ENCODE assay signal across 7 cellular contexts in the genomic region with DNA sequence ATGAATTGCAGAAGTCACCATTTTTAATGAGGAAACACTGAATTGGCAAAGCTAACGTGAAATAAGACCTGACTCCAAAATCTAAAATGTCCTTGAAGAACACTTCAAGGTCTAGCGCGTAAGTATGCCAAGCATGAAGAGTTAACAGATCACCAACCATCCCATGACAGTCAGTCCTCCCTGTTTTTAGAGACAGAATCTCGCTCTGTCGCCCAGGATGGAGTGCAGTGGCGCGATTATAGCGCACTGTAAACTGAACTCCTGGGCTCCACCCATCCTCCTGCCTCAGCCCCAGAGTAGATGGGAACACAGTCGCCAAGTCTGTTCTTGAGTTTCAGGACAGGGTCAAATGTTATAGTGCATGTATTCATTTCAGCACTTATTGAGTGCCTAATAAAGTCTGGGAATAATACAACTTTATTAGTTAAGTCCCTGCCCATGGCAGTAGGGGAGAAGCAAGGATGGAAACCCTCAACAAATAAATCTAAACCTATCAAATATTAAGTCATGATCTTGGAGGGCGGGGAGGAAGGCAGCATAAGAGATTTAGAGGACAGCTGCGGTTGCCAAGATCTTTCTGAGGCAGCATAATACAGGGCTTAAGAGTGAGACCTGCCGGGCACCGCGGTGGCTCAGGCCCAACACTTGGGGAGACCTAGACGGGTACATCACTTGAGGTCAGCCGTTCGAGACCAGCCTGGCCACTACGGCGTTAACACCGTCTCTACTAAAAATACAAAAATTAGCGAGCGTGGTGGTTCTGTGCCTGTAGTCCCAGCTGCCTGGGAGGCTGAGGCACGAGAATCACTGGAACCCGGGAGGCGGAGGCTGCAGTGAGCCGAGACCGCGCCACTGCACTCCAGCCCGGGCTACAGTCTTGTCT. TPM values are rescaled to one million over a fixed set of nuclear protein-coding genes. Genes with fewer than 3 reads are reported as not detected.
A peak's percentile ranks its signal among the peaks of the same experiment; 100 is the strongest.
DNase-seq lines count a peak whose midpoint lies in the region; ATAC-seq and TF ChIP-seq lines count a peak whose summit lies in the region.

No MANE protein-coding gene starts in this region.

- peak overlapping the region; percentile 68 to 97 (median 89) for H3K4me3 ChIP-seq in Peyer's patch
- peak overlapping the region; percentile 61 to 93 for H3K4me3 ChIP-seq in esophagus (ENCODE audit: low read depth in 1 of 2, low read length in 2 of 2)
- peak overlapping the region; percentile 98 for H3K4me3 ChIP-seq in psoas muscle

- CTCF ChIA-PET in HEK293T (lab: Yijun Ruan, JAX) (interaction anchor here (0.6 kb wide), 1 partner anchor 140 kb away, joined by 3 read pairs; no protein-coding TSS in a partner anchor), GM10248 (lab: Yijun Ruan, JAX) (interaction anchor here (1.2 to 3.9 kb wide), 3 partner anchors 15 to 35 kb away, joined by 3 to 14 read pairs (median 5); no protein-coding TSS in a partner anchor)

- 53% methylated on average over 28 to 29 of the region's 29 CpGs for WGBS in esophagus, 2 donors
- 42 to 50% (median 42%) methylated on average over 29 of the region's 29 CpGs for WGBS in psoas muscle, 3 donors

- peak; percentile 8 for ATAC-seq in GM18508 (IDR thresholded peaks at IDR 0.05; ENCODE audit: insufficient read depth, unreplicated experiment)
- no peak for ATAC-seq in psoas muscle

- no peak for TF ChIP-seq POLR2A in Peyer's patch (IDR thresholded peaks at IDR 0.05)

- H3K36me3 ChIP-seq in Peyer's patch (peaks cover 0 to 11% (median 0%) of the 10 kb centered on the region in 3 donors), esophagus (ENCODE audit: control insufficient read depth in 2 of 2, insufficient read depth in 2 of 2, low read length in 1 of 2) (no peaks in the 10 kb centered on the region), psoas muscle (ENCODE audit: insufficient read depth in 1 of 2, low read depth in 1 of 2) (peaks cover 2 to 17% of the 10 kb centered on the region in 2 donors)

- H3K4me1 ChIP-seq in Peyer's patch = peaks cover 0 to 25% (median 9%) of the 10 kb centered on the region in 4 donors
- H3K4me1 ChIP-seq in esophagus (ENCODE audit: control insufficient read depth in 2 of 2, insufficient read depth in 2 of 2, low read length in 1 of 2) = peaks cover 2 to 4% of the 10 kb centered on the region in 2 donors
- peaks cover 37% of the 10 kb centered on the region for H3K4me1 ChIP-seq in psoas muscle

- H3K27me3 ChIP-seq in Peyer's patch (no peaks in the 10 kb centered on the region), esophagus (ENCODE audit: control insufficient read depth in 1 of 2, insufficient read depth in 2 of 2, low read length in 2 of 2) (no peaks in the 10 kb centered on the region), psoas muscle (ENCODE audit: insufficient read depth in 3 of 3, low read length in 2 of 3) (no peaks in the 10 kb centered on the region)

- intact Hi-C loops in psoas muscle (cut with DNase I) = no loop called here

- POLR2A ChIA-PET in HEK293T (lab: Yijun Ruan, JAX) = interaction anchor here (0.9 to 2.7 kb wide), 5 partner anchors 11 to 30 kb away, joined by 3 to 10 read pairs (median 4); no protein-coding TSS in a partner anchor
- POLR2A ChIA-PET in GM10248 (lab: Yijun Ruan, JAX) = no interaction called here

- H3K27ac ChIP-seq in Peyer's patch = peak overlapping the region; percentile 88 to 97 (median 92)
- H3K27ac ChIP-seq in esophagus (ENCODE audit: low read depth in 2 of 2, low read length in 1 of 2) = peak overlapping the region; percentile 79 to 95
- H3K27ac ChIP-seq in psoas muscle = peak overlapping the region; percentile 96

- TF ChIP-seq CTCF in Peyer's patch (IDR thresholded peaks at IDR 0.05) = no peak
- TF ChIP-seq CTCF in psoas muscle (IDR thresholded peaks at IDR 0.05) = no peak
- no peak for TF ChIP-seq CTCF in GM10248 (IDR thresholded peaks at IDR 0.05; ENCODE audit: control extremely low read depth, extremely low read depth, low read depth, missing control alignments)

- H3K9me3 ChIP-seq in Peyer's patch (no peaks in the 10 kb centered on the region), esophagus (ENCODE audit: control insufficient read depth in 2 of 2, insufficient read depth in 1 of 2, low read depth in 1 of 2, low read length in 1 of 2) (no peaks in the 10 kb centered on the region), psoas muscle (no peaks in the 10 kb centered on the region)

- no peak for DNase-seq in HEK293T (ENCODE audit: extremely low spot score)
- no peak for DNase-seq in Peyer's patch
- DNase-seq in psoas muscle = no peak
- DNase-seq in GM10248 (ENCODE audit: extremely low spot score) = no peak
- DNase-seq in stimulated activated CD4-positive, alpha-beta T cell treated with anti-CD3 and anti-CD28 coated beads, Interleukin-2, amount 100 ng/mL, for 48 hours = no peak

TF ChIP-seq in HEK293T, 16 proteins besides CTCF, POLR2A, EP300 and RAD21:
- TF ChIP-seq SUZ12 (IDR thresholded peaks at IDR 0.05) = no peak
- TF ChIP-seq, protein P1, sequence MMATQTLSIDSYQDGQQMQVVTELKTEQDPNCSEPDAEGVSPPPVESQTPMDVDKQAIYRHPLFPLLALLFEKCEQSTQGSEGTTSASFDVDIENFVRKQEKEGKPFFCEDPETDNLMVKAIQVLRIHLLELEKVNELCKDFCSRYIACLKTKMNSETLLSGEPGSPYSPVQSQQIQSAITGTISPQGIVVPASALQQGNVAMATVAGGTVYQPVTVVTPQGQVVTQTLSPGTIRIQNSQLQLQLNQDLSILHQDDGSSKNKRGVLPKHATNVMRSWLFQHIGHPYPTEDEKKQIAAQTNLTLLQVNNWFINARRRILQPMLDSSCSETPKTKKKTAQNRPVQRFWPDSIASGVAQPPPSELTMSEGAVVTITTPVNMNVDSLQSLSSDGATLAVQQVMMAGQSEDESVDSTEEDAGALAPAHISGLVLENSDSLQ (IDR thresholded peaks at IDR 0.05) = peak; percentile 59

RNA-seq across cellular contexts. Expression of gene ATPSCKMT, which starts 1.1 kb away (rescaled TPM):
- 10 to 100 TPM; 14.9 to 25.6 (median 21.3) TPM for total RNA-seq in Peyer's patch
- polyA plus RNA-seq in esophagus = 1 to 10 TPM; 8.5 to 8.8 TPM
- 10 to 100 TPM in 1 of 4 donors, 1 to 10 TPM in 3; 7.6 to 16.7 (median 8.9) TPM for total RNA-seq in psoas muscle
- polyA plus RNA-seq in psoas muscle = 10 to 100 TPM in 2 of 3 donors, 1 to 10 TPM in 1; 9.3 to 26.1 (median 10.2) TPM

RNA-seq across cellular contexts. Expression of gene CCT5, which starts 1.5 kb away (rescaled TPM):
- total RNA-seq in Peyer's patch (100 to 1,000 TPM in 1 of 4 donors, 10 to 100 TPM in 3; 61.9 to 113 (median 81.0) TPM), psoas muscle (100 to 1,000 TPM; 150 to 211 (median 197) TPM)
- polyA plus RNA-seq in esophagus (100 to 1,000 TPM in 1 of 2 donors, 10 to 100 TPM in 1; 81.7 to 186 TPM), psoas muscle (100 to 1,000 TPM; 186 to 454 (median 287) TPM)

RNA-seq across cellular contexts. Expression of gene CMBL, which starts 59.1 kb away (rescaled TPM):
- 100 to 1,000 TPM in 3 of 4 donors, 10 to 100 TPM in 1; 17.3 to 166 (median 120) TPM for total RNA-seq in Peyer's patch
- 1 to 10 TPM; 1.9 to 2.8 TPM for polyA plus RNA-seq in esophagus
- total RNA-seq in psoas muscle = 100 to 1,000 TPM in 1 of 4 donors, 10 to 100 TPM in 3; 30.1 to 243 (median 61.1) TPM
- 10 to 100 TPM in 2 of 3 donors, 1 to 10 TPM in 1; 9.4 to 99.4 (median 54.4) TPM for polyA plus RNA-seq in psoas muscle
